In the genomic region with DNA sequence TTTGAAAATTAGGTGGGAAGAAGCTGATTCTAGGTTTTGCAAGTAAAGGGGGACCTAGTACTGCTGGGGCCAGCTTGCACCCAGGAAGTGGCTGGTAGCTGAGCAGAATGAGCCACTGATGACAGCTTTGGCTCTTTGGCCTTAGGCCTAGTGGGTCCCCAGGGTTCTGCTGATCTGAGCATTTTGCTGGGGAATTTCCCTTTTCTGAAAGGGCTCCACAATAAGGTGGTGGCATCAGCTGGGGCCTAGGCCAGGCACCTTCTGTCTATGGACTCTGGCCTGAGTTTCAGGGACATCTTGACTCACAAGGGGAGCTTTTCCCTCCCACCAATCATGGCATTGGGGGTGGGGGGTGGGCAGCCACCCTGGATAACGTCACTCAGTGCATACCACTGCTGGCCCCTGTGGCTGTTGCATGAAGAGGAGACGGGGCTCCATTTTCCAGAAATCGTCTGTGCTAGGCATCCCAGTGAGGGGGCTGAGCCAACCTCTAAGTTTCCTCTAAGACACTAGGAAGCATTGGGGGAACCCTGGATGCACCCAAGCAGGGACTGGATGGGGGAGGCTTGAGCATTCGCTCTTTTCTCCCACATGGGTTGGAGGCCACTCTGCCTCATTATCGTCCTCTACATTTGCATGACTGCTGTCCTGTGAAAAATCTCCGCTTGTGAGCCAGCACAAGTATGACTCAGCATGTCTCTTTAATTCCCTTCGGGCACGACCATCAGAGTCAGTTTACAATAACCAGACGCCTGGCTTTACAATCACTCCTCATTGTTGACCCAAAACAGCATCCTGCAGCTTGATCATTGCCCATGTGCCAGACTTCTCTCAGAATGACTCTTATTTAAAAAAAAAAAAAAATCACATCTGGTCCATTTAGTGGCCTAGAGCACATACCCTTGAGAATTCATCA, we compare ENCODE assay signal across 8 cellular contexts.
A peak's percentile ranks its signal among the peaks of the same experiment; 100 is the strongest.
DNase-seq lines count a peak whose midpoint lies in the region; ATAC-seq, FAIRE-seq and TF ChIP-seq lines count a peak whose summit lies in the region.

No MANE protein-coding gene starts in this region.

- POLR2A ChIA-PET in IMR-90 (lab: Charles Lee; ENCODE audit: unreplicated experiment) (interaction anchor here (0.8 kb wide), 1 partner anchor 29 kb away, joined by 3 read pairs; no protein-coding TSS in a partner anchor), K562 (lab: Yijun Ruan, JAX) (interaction anchor here (0.6 kb wide), 1 partner anchor 55 kb away, joined by 3 read pairs; no protein-coding TSS in a partner anchor)

- H3K9ac ChIP-seq in IMR-90 (ENCODE audit: low read depth, low read length) (no peak overlapping the region), K562 (ENCODE audit: insufficient read depth in 1 of 2, low read depth in 2 of 2, low read length in 2 of 2) (no peak overlapping the region)

- peaks cover 35% of the 10 kb centered on the region for H3K27me3 Mint-ChIP-seq in activated CD8-positive, alpha-beta memory T cell treated with anti-CD3 and anti-CD28 coated beads, Interleukin-2, amount 10 ng/mL, durations not matched to agents 7 days and 5 days

- H2AK5ac ChIP-seq in IMR-90 (ENCODE audit: low read depth, low read length): no peak overlapping the region

- H4K20me1 ChIP-seq in IMR-90 (ENCODE audit: insufficient read depth, low read length) (no peaks in the 10 kb centered on the region), K562 (replicated peaks; ENCODE audit: control insufficient read depth, insufficient read depth, low read length) (no peaks in the 10 kb centered on the region)

- H2BK20ac ChIP-seq in IMR-90 (ENCODE audit: low read depth, low read length): peak overlapping the region; percentile 17; the same call in 1 of the 2 replicates

- no peaks in the 10 kb centered on the region for H3K79me1 ChIP-seq in IMR-90 (ENCODE audit: low read depth in 1 of 2, low read length in 2 of 2)

- H3K4me1 ChIP-seq in IMR-90 (ENCODE audit: control insufficient read depth, insufficient read depth, low read length): peaks cover 8% of the 10 kb centered on the region
- peaks cover 0 to 6% of the 10 kb centered on the region in 2 experiments; a peak in 3 of 5 replicates for H3K4me1 ChIP-seq in K562 (replicated peaks in 1 of 2; ENCODE audit: control insufficient read depth in 2 of 2, insufficient read depth in 2 of 2, low read length in 2 of 2)

- H2AFZ ChIP-seq in IMR-90 (replicated peaks; ENCODE audit: low read length, poor library complexity) (peak overlapping the region; percentile 52), K562 (ENCODE audit: low read depth, low read length) (no peak overlapping the region)

- no peak overlapping the region for H3K14ac ChIP-seq in IMR-90 (replicated peaks; ENCODE audit: low read depth, low read length)

- no peak overlapping the region for H2AK9ac ChIP-seq in IMR-90 (replicated peaks; ENCODE audit: low read depth, low read length, poor library complexity)

- H3K4me3 Mint-ChIP-seq in activated CD8-positive, alpha-beta memory T cell treated with anti-CD3 and anti-CD28 coated beads, Interleukin-2, amount 10 ng/mL, durations not matched to agents 7 days and 5 days: no peak overlapping the region

- 10% methylated on average over 2 of the region's 9 CpGs; no CpG with 5 or more reads in 1 of the 2 experiments for WGBS in IMR-90 (ENCODE audit: extremely low coverage in 2 of 2, insufficient read length in 1 of 2), 2 experiments
- 4% methylated on average over 9 of the region's 9 CpGs for WGBS in K562 (ENCODE audit: insufficient coverage, low coverage, missing lambda C conversion rate)

- no peak overlapping the region for H4K8ac ChIP-seq in IMR-90 (ENCODE audit: low read depth in 2 of 2, low read length in 2 of 2)

- BruUV-seq in IMR-90 (replicated peaks; lab: Mats Ljungman, UMichigan): no TSS peak
- BruUV-seq in K562 (replicated peaks; lab: Mats Ljungman, UMichigan): no TSS peak

- DNase-seq in IMR-90 (peak; percentile 85), K562 (ENCODE audit: extremely low read depth in 1 of 4, low spot score in 3 of 4) (peak in 1 of 4 experiments; percentile 41), myocyte (ENCODE audit: low read depth) (peak; percentile 72)
- DNase-seq in activated CD4-positive, CD25-positive, alpha-beta regulatory T cell (lab: John Stamatoyannopoulos, UW): no peak
- DNase-seq in activated CD8-positive, alpha-beta memory T cell treated with anti-CD3 and anti-CD28 coated beads, Interleukin-2, amount 10 ng/mL, durations not matched to agents 7 days and 5 days: no peak

- dilution Hi-C loops in IMR-90 (cut with HindIII; ENCODE audit: low sequenced_read_pairs, unreplicated experiment): no loop called here

- H3K18ac ChIP-seq in IMR-90 (ENCODE audit: low read depth, low read length): no peak overlapping the region; the same call in 1 of the 2 replicates

- H3K4me2 ChIP-seq in IMR-90 (ENCODE audit: low read depth, low read length) (no peak overlapping the region), K562 (ENCODE audit: insufficient read depth, low read length) (no peak overlapping the region)

- intact Hi-C loops in IMR-90 (cut with micrococcal nuclease): no loop called here
- intact Hi-C loops in K562 (cut with micrococcal nuclease): no loop called here

- no peak overlapping the region for H3K56ac ChIP-seq in IMR-90 (ENCODE audit: extremely low read depth, insufficient read depth, low read length)

- H3K36me3 Mint-ChIP-seq in activated CD8-positive, alpha-beta memory T cell treated with anti-CD3 and anti-CD28 coated beads, Interleukin-2, amount 10 ng/mL, durations not matched to agents 7 days and 5 days: no peaks in the 10 kb centered on the region

- no peak for TF ChIP-seq POLR2A in IMR-90 (IDR thresholded peaks at IDR 0.05; ENCODE audit: low read depth, low read length)
- TF ChIP-seq POLR2A in K562 (conservative IDR thresholded peaks at IDR 0.05): no peak

- ATAC-seq in GM19043 (IDR thresholded peaks at IDR 0.05; ENCODE audit: low read depth, unreplicated experiment): peak; percentile 73
- ATAC-seq in IMR-90 (ENCODE audit: low read depth): peak; percentile 92
- peak; percentile 70 for ATAC-seq in K562
- no peak for ATAC-seq in activated CD8-positive, alpha-beta memory T cell treated with anti-CD3 and anti-CD28 coated beads, Interleukin-2, amount 10 ng/mL, durations not matched to agents 7 days and 5 days
- ATAC-seq in GM21723 (IDR thresholded peaks at IDR 0.05; ENCODE audit: unreplicated experiment): no peak
- ATAC-seq in HG02763 (IDR thresholded peaks at IDR 0.05; ENCODE audit: unreplicated experiment): no peak

- H3K9me3 Mint-ChIP-seq in activated CD8-positive, alpha-beta memory T cell treated with anti-CD3 and anti-CD28 coated beads, Interleukin-2, amount 10 ng/mL, durations not matched to agents 7 days and 5 days (ENCODE audit: low read depth): no peaks in the 10 kb centered on the region

- H3K79me2 ChIP-seq in K562 (ENCODE audit: control insufficient read depth, insufficient read depth, low read length): no peaks in the 10 kb centered on the region

- no peak for TF ChIP-seq RAD21 in IMR-90 (IDR thresholded peaks at IDR 0.05; ENCODE audit: low read length)
- TF ChIP-seq RAD21 in K562 (CRISPR knock-in tag; conservative IDR thresholded peaks at IDR 0.05 in 1 of 2, IDR thresholded peaks at IDR 0.05 in 1 of 2): no peak

- peak overlapping the region; percentile 4; the same call in 1 of the 2 replicates for H3K4ac ChIP-seq in IMR-90 (ENCODE audit: low read depth, low read length)

- TF ChIP-seq EP300 in K562 (IDR thresholded peaks at IDR 0.05; ENCODE audit: low read length): no peak

- H3K4me1 Mint-ChIP-seq in activated CD8-positive, alpha-beta memory T cell treated with anti-CD3 and anti-CD28 coated beads, Interleukin-2, amount 10 ng/mL, durations not matched to agents 7 days and 5 days: no peaks in the 10 kb centered on the region

- no peak overlapping the region for H2BK15ac ChIP-seq in IMR-90 (ENCODE audit: low read depth, low read length)

- H3K4me3 ChIP-seq in IMR-90 (ENCODE audit: insufficient read depth, low read depth, low read length): no peak overlapping the region
- H3K4me3 ChIP-seq in K562: no peak overlapping the region

- H4K91ac ChIP-seq in IMR-90 (ENCODE audit: insufficient read depth, low read depth, low read length): 0 out of 2 replicates have a peak overlapping the region, but pooled peaks have one; percentile 12

- TF ChIP-seq CTCF in IMR-90 (conservative IDR thresholded peaks at IDR 0.05; ENCODE audit: low read depth, low read length) (no peak), K562 (IDR thresholded peaks at IDR 0.05 in 2 of 3, conservative IDR thresholded peaks at IDR 0.05 in 1 of 3; ENCODE audit: insufficient read depth in 2 of 3, low read depth in 1 of 3, low read length in 3 of 3) (no peak)

- no peaks in the 10 kb centered on the region for H3K36me3 ChIP-seq in IMR-90 (ENCODE audit: control insufficient read depth, insufficient read depth, low read length)
- H3K36me3 ChIP-seq in K562 (ENCODE audit: control insufficient read depth, insufficient read depth, low read length): no peaks in the 10 kb centered on the region

- peak overlapping the region; percentile 39 for H2BK120ac ChIP-seq in IMR-90 (ENCODE audit: low read depth, low read length)

- H4K5ac ChIP-seq in IMR-90 (ENCODE audit: low read depth, low read length): no peak overlapping the region

- H3K27me3 ChIP-seq in IMR-90 (ENCODE audit: control insufficient read depth, insufficient read depth, low read length) (no peaks in the 10 kb centered on the region; the same call in 1 of the 2 replicates), K562 (ENCODE audit: control insufficient read depth in 2 of 2, insufficient read depth in 2 of 2, low read length in 2 of 2) (peaks cover 0 to 5% of the 10 kb centered on the region in 2 experiments; a peak in 1 of 5 replicates)

- no peak overlapping the region for H2BK5ac ChIP-seq in IMR-90 (ENCODE audit: low read depth, low read length, poor library complexity, severe bottlenecking)

- in situ Hi-C loops in IMR-90 (cut with MboI; ENCODE audit: low sequenced_read_pairs) (no loop called here), K562 (cut with MboI) (no loop called here)

- peak; percentile 52 for FAIRE-seq in K562 (lab: Jason Lieb, UNC)

- CTCF ChIA-PET in IMR-90 (lab: Yijun Ruan, JAX): interaction anchor here (0.9 kb wide), 1 partner anchor 14 kb away, joined by 3 read pairs; no protein-coding TSS in a partner anchor
- CTCF ChIA-PET in K562 (lab: Yijun Ruan, JAX; ENCODE audit: low intra/inter-chr PET ratio): no interaction called here
- CTCF ChIA-PET in activated CD8-positive, alpha-beta memory T cell treated with anti-CD3 and anti-CD28 coated beads, Interleukin-2, amount 10 ng/mL, durations not matched to agents 7 days and 5 days (lab: Charles Lee): no interaction called here

- H3K27ac ChIP-seq in IMR-90 (ENCODE audit: insufficient read depth, low read length): peak overlapping the region; percentile 9; the same call in 1 of the 2 replicates
- H3K27ac ChIP-seq in K562 (ENCODE audit: extremely low read depth, low read depth, low read length): no peak overlapping the region

- peaks cover 8% of the 10 kb centered on the region for H3K9me1 ChIP-seq in IMR-90 (ENCODE audit: insufficient read depth, low read length)
- H3K9me1 ChIP-seq in K562 (ENCODE audit: control insufficient read depth, insufficient read depth, low read length): no peaks in the 10 kb centered on the region

- H3K9me3 ChIP-seq in IMR-90 (ENCODE audit: control insufficient read depth, insufficient read depth, low read length) (no peaks in the 10 kb centered on the region), K562 (replicated peaks; ENCODE audit: control insufficient read depth, insufficient read depth, low read depth, low read length) (no peaks in the 10 kb centered on the region)

- no peak overlapping the region for H3K23ac ChIP-seq in IMR-90 (ENCODE audit: low read depth, low read length)

- H3K27ac Mint-ChIP-seq in activated CD8-positive, alpha-beta memory T cell treated with anti-CD3 and anti-CD28 coated beads, Interleukin-2, amount 10 ng/mL, durations not matched to agents 7 days and 5 days: no peak overlapping the region

Comparison
In these comparisons a context has a peak if more than half of its experiments do, and no peak if none do; other contexts are left out.
1. ATAC-seq: peak in GM19043 (single experiment), IMR-90 (single experiment) and K562 (single experiment); none in activated CD8-positive, alpha-beta memory T cell treated with anti-CD3 and anti-CD28 coated beads, Interleukin-2, amount 10 ng/mL, durations not matched to agents 7 days and 5 days (single experiment), GM21723 (single experiment) and HG02763 (single experiment).
2. DNase-seq: peak in IMR-90 (single experiment) and myocyte (single experiment); none in activated CD4-positive, CD25-positive, alpha-beta regulatory T cell (0 of 4) and activated CD8-positive, alpha-beta memory T cell treated with anti-CD3 and anti-CD28 coated beads, Interleukin-2, amount 10 ng/mL, durations not matched to agents 7 days and 5 days (single experiment).